In genomic region chr1:26597629-26598039, GRCh38 we compare ENCODE assay signal across 1 cellular context.
A peak's percentile ranks its signal among the peaks of the same experiment; 100 is the strongest.
TF ChIP-seq lines count a peak whose summit lies in the region.

No MANE protein-coding gene starts in this region.

TF ChIP-seq in GM12878, 131 proteins besides CTCF, POLR2A, EP300 and RAD21 (continued from another document):
- TF ChIP-seq SMARCA5 (IDR thresholded peaks at IDR 0.05) (0 out of 2 replicates have a peak, but pooled peaks have one; percentile 43), CBFB (IDR thresholded peaks at IDR 0.05; ENCODE audit: low read depth) (no peak), ZBTB33 (IDR thresholded peaks at IDR 0.05) (no peak), CREB1 (IDR thresholded peaks at IDR 0.05; ENCODE audit: low read depth) (no peak), SMC3 (IDR thresholded peaks at IDR 0.05; ENCODE audit: borderline replicate concordance, low read length) (peak; percentile 47; the same call in 1 of the 2 replicates)
